In the genomic region with DNA sequence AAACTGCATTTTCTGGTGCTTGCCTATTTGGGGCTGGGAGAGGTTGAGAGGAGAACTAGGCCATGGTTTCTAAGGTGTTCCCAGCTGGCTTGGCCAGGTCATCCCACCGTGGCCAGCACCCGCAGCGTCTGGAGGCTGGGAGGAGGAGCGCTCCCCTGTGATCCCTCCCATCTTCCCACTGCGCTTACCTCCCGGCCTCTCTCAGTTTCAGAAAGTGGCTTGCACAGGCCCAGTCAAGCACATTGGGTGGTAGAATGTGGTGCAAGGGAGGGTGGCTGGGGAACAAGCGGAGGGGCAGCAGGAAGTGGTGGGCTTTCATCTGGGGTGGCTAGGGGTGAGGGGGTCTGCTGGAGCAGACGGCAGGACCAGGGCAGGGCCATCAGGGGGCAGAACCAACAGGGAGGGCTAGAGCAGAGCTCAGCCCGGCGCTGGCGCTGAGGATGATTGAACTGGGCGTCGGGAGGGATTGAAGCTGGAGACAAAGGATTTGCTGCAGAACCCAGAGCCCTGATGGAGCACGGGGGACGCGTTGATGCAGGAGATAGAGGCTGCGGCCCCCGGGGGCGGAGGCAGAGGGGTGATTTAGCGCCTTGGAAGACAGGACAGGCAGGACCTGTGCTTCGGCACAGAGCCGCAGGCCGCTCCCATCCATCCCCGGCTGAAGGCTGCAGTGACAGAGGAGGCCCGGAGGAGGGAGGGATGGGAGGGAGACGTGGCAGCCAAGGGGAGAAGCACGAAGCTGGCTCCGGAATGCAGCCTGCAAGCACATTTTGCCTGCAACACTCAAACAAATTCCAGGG, we compare ENCODE assay signal across 14 cellular contexts.
DNase-seq lines count a peak whose midpoint lies in the region; ATAC-seq, FAIRE-seq and TF ChIP-seq lines count a peak whose summit lies in the region.
"Had no signal": no experiment of that assay in that cellular context is flagged by ENCODE, and none has a peak within 500 bp of the region (broad histone marks: within the 10 kb centered on the region; RNA-seq: fewer than 3 reads in every experiment).

No MANE protein-coding gene starts in this region.

- peak overlapping the region; percentile 25; the same call in 1 of the 2 replicates for H2BK20ac ChIP-seq in H1 (ENCODE audit: low read length)

- no peak overlapping the region; the same call in 1 of the 2 replicates for H2AK5ac ChIP-seq in H1 (ENCODE audit: low read depth, low read length)

- H3K79me1 ChIP-seq in H1 (ENCODE audit: low read depth, low read length), result no peaks in the 10 kb centered on the region

- no peaks in the 10 kb centered on the region for H3K4me1 ChIP-seq in cardiac muscle cell (ENCODE audit: low read depth)
- no peaks in the 10 kb centered on the region for H3K4me1 ChIP-seq in left ventricle myocardium inferior
- H3K4me1 ChIP-seq in H1 (replicated peaks in 1 of 4; ENCODE audit: control insufficient read depth in 3 of 4, insufficient read depth in 4 of 4, low read length in 3 of 4), result peaks cover 13 to 29% (median 17%) of the 10 kb centered on the region in 4 experiments
- H3K4me1 ChIP-seq: spleen had no signal

- POLR2A ChIA-PET in H1 (lab: Charles Lee; ENCODE audit: partially characterized antibody), result no interaction called here

- no peak overlapping the region for H3K14ac ChIP-seq in H1 (ENCODE audit: insufficient read length)

- no peaks in the 10 kb centered on the region; the same call in 1 of the 2 replicates for H3K23me2 ChIP-seq in H1 (ENCODE audit: low read depth, low read length)

- WGBS in H1 (ENCODE audit: extremely low coverage in 1 of 2, insufficient coverage in 1 of 2, insufficient read length in 1 of 2, insufficient replicate concordance in 2 of 2, low coverage in 1 of 2, low lambda C conversion rate in 2 of 2, missing lambda C conversion rate in 1 of 2), 2 experiments, result 87% methylated on average over 25 of the region's 28 CpGs; no CpG with 5 or more reads in 1 of the 2 experiments

- TF ChIP-seq RAD21 in H1 (IDR thresholded peaks at IDR 0.05 in 1 of 2, conservative IDR thresholded peaks at IDR 0.05 in 1 of 2; ENCODE audit: low read depth in 2 of 2, low read length in 2 of 2), result no peak; a peak in 1 of 4 replicates

- H3K4me3 ChIP-seq in cardiac muscle cell (no peak overlapping the region), left ventricle myocardium inferior (no peak overlapping the region), H1 (ENCODE audit: extremely low read depth in 1 of 4, insufficient read depth in 2 of 4, low read depth in 3 of 4, low read length in 4 of 4) (no peak overlapping the region)
- H3K4me3 ChIP-seq: spleen, upper lobe of left lung had no signal

- H3K4me2 ChIP-seq in H1 (ENCODE audit: insufficient read depth in 1 of 2, low read depth in 2 of 2, low read length in 2 of 2), result no peak overlapping the region

- peaks cover 23% of the 10 kb centered on the region for H3K4me1 Mint-ChIP-seq in type B pancreatic cell (ENCODE audit: unreplicated experiment)

- no peak overlapping the region for H3K56ac ChIP-seq in H1 (replicated peaks; ENCODE audit: insufficient read length, low read depth, low read length)

- no peak overlapping the region for H3K9ac ChIP-seq in H1 (replicated peaks in 1 of 4; ENCODE audit: extremely low read depth in 1 of 4, low read depth in 3 of 4, low read length in 3 of 4)

- H2BK15ac ChIP-seq in H1 (ENCODE audit: low read length), result peak overlapping the region; percentile 78

- no peak overlapping the region for H4K91ac ChIP-seq in H1 (replicated peaks; ENCODE audit: insufficient read length, low read length)

- peak overlapping the region; percentile 55; the same call in 1 of the 2 replicates for H2BK5ac ChIP-seq in H1 (ENCODE audit: low read depth, low read length)

- no peak overlapping the region for H2BK120ac ChIP-seq in H1 (replicated peaks; ENCODE audit: low read depth, low read length)

- H3K9me3 ChIP-seq in cardiac muscle cell (ENCODE audit: low read depth) (no peaks in the 10 kb centered on the region), left ventricle myocardium inferior (replicated peaks) (no peaks in the 10 kb centered on the region), H1 (ENCODE audit: insufficient read depth in 2 of 2, low read depth in 1 of 2, low read length in 1 of 2) (no peaks in the 10 kb centered on the region)
- H3K9me3 ChIP-seq: spleen, upper lobe of left lung had no signal

- peak overlapping the region; percentile 90 for H3K27ac Mint-ChIP-seq in type B pancreatic cell
- H3K27ac Mint-ChIP-seq: activated naive CD4-positive, alpha-beta T cell treated with anti-CD3 and anti-CD28 coated beads, Interleukin-2, amount 50 U/mL, for 72 hours had no signal

- TF ChIP-seq CTCF in cardiac muscle cell (IDR thresholded peaks at IDR 0.05; ENCODE audit: low read depth, low read length) (no peak), left ventricle myocardium inferior (IDR thresholded peaks at IDR 0.05; ENCODE audit: borderline replicate concordance) (no peak), H1 (IDR thresholded peaks at IDR 0.05; ENCODE audit: control extremely low read depth in 1 of 3, insufficient read depth in 1 of 3, low read depth in 1 of 3, low read length in 3 of 3) (no peak), type B pancreatic cell (conservative IDR thresholded peaks at IDR 0.05) (peak; percentile 55)

- H3K79me2 ChIP-seq in H1 (ENCODE audit: control insufficient read depth in 1 of 2, insufficient read depth in 2 of 2, low read length in 2 of 2), result no peaks in the 10 kb centered on the region

- peak overlapping the region; percentile 73 for H3K4me3 Mint-ChIP-seq in type B pancreatic cell

- H4K5ac ChIP-seq in H1 (ENCODE audit: insufficient read length, low read depth, low read length), result no peak overlapping the region

- CTCF ChIA-PET in H1 (lab: Charles Lee; ENCODE audit: partially characterized antibody), result interaction anchor here (0.7 to 1.9 kb wide), 22 partner anchors 9 to 420 kb away, joined by 3 to 9 read pairs (median 3); no protein-coding TSS in a partner anchor

- H2AFZ ChIP-seq in H1 (ENCODE audit: low read length), result no peak overlapping the region; the same call in 1 of the 2 replicates

- H3K27ac ChIP-seq in cardiac muscle cell (no peak overlapping the region), left ventricle myocardium inferior (replicated peaks) (no peak overlapping the region), H1 (ENCODE audit: low read depth, low read length) (no peak overlapping the region)
- H3K27ac ChIP-seq: spleen, upper lobe of left lung had no signal

- H3K18ac ChIP-seq in H1 (ENCODE audit: extremely low read depth, low read length), result peak overlapping the region; percentile 39; the same call in 1 of the 2 replicates

- FAIRE-seq in H1 (lab: Jason Lieb, UNC), result no peak
- FAIRE-seq: GM18507 had no signal

- no peaks in the 10 kb centered on the region for H3K36me3 ChIP-seq in cardiac muscle cell
- no peaks in the 10 kb centered on the region for H3K36me3 ChIP-seq in left ventricle myocardium inferior
- H3K36me3 ChIP-seq in H1 (ENCODE audit: control insufficient read depth in 2 of 4, insufficient read depth in 4 of 4, low read length in 3 of 4), result no peaks in the 10 kb centered on the region
- H3K36me3 ChIP-seq: spleen, upper lobe of left lung had no signal

- H2BK12ac ChIP-seq in H1 (ENCODE audit: low read depth, low read length), result peak overlapping the region; percentile 52; the same call in 1 of the 2 replicates

- no peaks in the 10 kb centered on the region for H3K9me3 Mint-ChIP-seq in type B pancreatic cell
- H3K9me3 Mint-ChIP-seq: activated naive CD4-positive, alpha-beta T cell treated with anti-CD3 and anti-CD28 coated beads, Interleukin-2, amount 50 U/mL, for 72 hours had no signal

- H3K4ac ChIP-seq in H1 (replicated peaks; ENCODE audit: insufficient read length, low read depth, low read length), result no peak overlapping the region

- no peak for TF ChIP-seq EP300 in H1 (IDR thresholded peaks at IDR 0.05; ENCODE audit: borderline replicate concordance in 1 of 2, low read depth in 2 of 2, low read length in 2 of 2)

- intact Hi-C loops in left ventricle myocardium inferior (cut with micrococcal nuclease), result no loop called here

- H4K20me1 ChIP-seq in H1 (replicated peaks in 1 of 2; ENCODE audit: control insufficient read depth in 1 of 2, insufficient read depth in 2 of 2, low read length in 2 of 2), result no peaks in the 10 kb centered on the region

- H3K27me3 Mint-ChIP-seq in type B pancreatic cell, result peaks cover 3% of the 10 kb centered on the region

- TF ChIP-seq POLR2A in H1 (IDR thresholded peaks at IDR 0.05; ENCODE audit: control extremely low read depth in 1 of 2, low read depth in 2 of 2, low read length in 2 of 2), result no peak
- TF ChIP-seq POLR2A in GM18505 (IDR thresholded peaks at IDR 0.05; ENCODE audit: borderline replicate concordance, extremely low read depth, insufficient read depth, insufficient read length), result no peak

- no peaks in the 10 kb centered on the region for H3K27me3 ChIP-seq in cardiac muscle cell
- peaks cover 98% of the 10 kb centered on the region for H3K27me3 ChIP-seq in left ventricle myocardium inferior (ENCODE audit: low read depth)
- peaks cover 0 to 2% (median 0%) of the 10 kb centered on the region in 4 experiments; a peak in 1 of 7 replicates for H3K27me3 ChIP-seq in H1 (replicated peaks in 1 of 4; ENCODE audit: control insufficient read depth in 3 of 4, extremely low read depth in 1 of 4, insufficient read depth in 3 of 4, low read length in 3 of 4)
- H3K27me3 ChIP-seq: upper lobe of left lung had no signal

- H3K36me3 Mint-ChIP-seq in type B pancreatic cell, result no peaks in the 10 kb centered on the region
- H3K36me3 Mint-ChIP-seq: activated naive CD4-positive, alpha-beta T cell treated with anti-CD3 and anti-CD28 coated beads, Interleukin-2, amount 50 U/mL, for 72 hours had no signal

- peak; percentile 24 to 48 for DNase-seq in cardiac muscle cell (ENCODE audit: low read depth in 1 of 2, low spot score in 1 of 2)
- no peak for DNase-seq in left ventricle myocardium inferior
- peak; percentile 19 to 57 for DNase-seq in H1 (ENCODE audit: low read depth in 1 of 2, low spot score in 2 of 2)
- peak; percentile 85 for DNase-seq in mesenteric fat pad (ENCODE audit: low spot score)
- peak; percentile 81 for DNase-seq in type B pancreatic cell (ENCODE audit: extremely low spot score, unreplicated experiment)
- no peak for DNase-seq in DMS153 treated with DMSO at 0.1 percent for 48 hours (lab: John Stamatoyannopoulos, UW; ENCODE audit: unreplicated experiment)
- DNase-seq in GM19238 (ENCODE audit: insufficient read length, low spot score), result no peak
- DNase-seq: effector CD8-positive, alpha-beta T cell; RPMI8226; spleen had no signal

- ATAC-seq in GM18505 (IDR thresholded peaks at IDR 0.05; ENCODE audit: unreplicated experiment), result no peak
- ATAC-seq: activated naive CD4-positive, alpha-beta T cell treated with anti-CD3 and anti-CD28 coated beads, Interleukin-2, amount 50 U/mL, for 72 hours had no signal

- H3K23ac ChIP-seq in H1 (ENCODE audit: insufficient read length), result no peak overlapping the region

- H4K8ac ChIP-seq in H1 (ENCODE audit: extremely low read depth, insufficient read depth, low read length), result 0 out of 2 replicates have a peak overlapping the region, but pooled peaks have one; percentile 54

TF ChIP-seq in H1, 55 proteins besides CTCF, POLR2A, EP300 and RAD21 (continues in another document):
- TF ChIP-seq SIX5 (IDR thresholded peaks at IDR 0.05; ENCODE audit: low read depth, low read length), result no peak

Comparison
In these comparisons a context has a peak if more than half of its experiments do, and no peak if none do; other contexts are left out.
1. DNase-seq: peak in cardiac muscle cell (2 of 2), H1 (2 of 2), mesenteric fat pad (single experiment) and type B pancreatic cell (single experiment); none in left ventricle myocardium inferior (single experiment), DMS153 treated with DMSO at 0.1 percent for 48 hours (single experiment) and GM19238 (single experiment).